Comparison of ENCODE assay signal across 14 cellular contexts in genomic region chr16:72848045-72848410, GRCh38.
DNase-seq lines count a peak whose midpoint lies in the region; ATAC-seq, FAIRE-seq and TF ChIP-seq lines count a peak whose summit lies in the region.
"Had no signal": no experiment of that assay in that cellular context is flagged by ENCODE, and none has a peak within 500 bp of the region (broad histone marks: within the 10 kb centered on the region; RNA-seq: fewer than 3 reads in every experiment).

No MANE protein-coding gene starts in this region.

- no peak for TF ChIP-seq EP300 in HepG2 (IDR thresholded peaks at IDR 0.05; ENCODE audit: low read depth in 2 of 2, low read length in 2 of 2)
- no peak for TF ChIP-seq EP300 in HepG2 (CRISPR knock-in tag; IDR thresholded peaks at IDR 0.05; ENCODE audit: borderline replicate concordance)

- TF ChIP-seq RAD21 in HepG2 (CRISPR knock-in tag; IDR thresholded peaks at IDR 0.05), result no peak

- H3K4me1 ChIP-seq in right lobe of liver, result peaks cover 0 to 21% (median 6%) of the 10 kb centered on the region in 4 donors
- H3K4me1 ChIP-seq in HepG2 (ENCODE audit: insufficient read depth, low read length), result no peaks in the 10 kb centered on the region
- H3K4me1 ChIP-seq in esophagus squamous epithelium, result peaks cover 11 to 40% (median 15%) of the 10 kb centered on the region in 3 donors
- H3K4me1 ChIP-seq in pancreas, result peaks cover 0 to 10% (median 7%) of the 10 kb centered on the region in 3 donors

- H3K9me3 ChIP-seq in right lobe of liver, result no peaks in the 10 kb centered on the region
- H3K9me3 ChIP-seq in HepG2 (ENCODE audit: low read length), result no peaks in the 10 kb centered on the region
- no peaks in the 10 kb centered on the region for H3K9me3 ChIP-seq in esophagus squamous epithelium
- no peaks in the 10 kb centered on the region for H3K9me3 ChIP-seq in pancreas

- no peak overlapping the region for H2AFZ ChIP-seq in HepG2 (ENCODE audit: low read length)

- H3K4me3 ChIP-seq in right lobe of liver (peak overlapping the region in 1 of 3 donors; percentile 27), HepG2 (replicated peaks in 1 of 3; ENCODE audit: insufficient read depth in 1 of 3, low read depth in 2 of 3, low read length in 3 of 3) (no peak overlapping the region), esophagus squamous epithelium (no peak overlapping the region), pancreas (no peak overlapping the region)
- H3K4me3 ChIP-seq: SK-N-MC had no signal

- H3K27ac ChIP-seq in right lobe of liver, result peak overlapping the region; percentile 24 to 79 (median 51)
- H3K27ac ChIP-seq in HepG2 (ENCODE audit: extremely low read length, insufficient read depth, low read length), result no peak overlapping the region
- peak overlapping the region; percentile 37 to 79 (median 62) for H3K27ac ChIP-seq in esophagus squamous epithelium
- H3K27ac ChIP-seq in pancreas, result peak overlapping the region in 2 of 4 donors; percentile 46 to 77
- H3K27ac ChIP-seq: SK-N-MC had no signal

- FAIRE-seq in HepG2 (lab: Jason Lieb, UNC), result no peak
- no peak for FAIRE-seq in pancreas (lab: Jason Lieb, UNC)
- FAIRE-seq: endometrium, GM12892 had no signal

- no peak overlapping the region for H3K9ac ChIP-seq in HepG2 (ENCODE audit: insufficient read depth, low read depth, low read length)

- BruUV-seq in HepG2 (replicated peaks; lab: Mats Ljungman, UMichigan), result no TSS peak

- CTCF ChIA-PET in HepG2 (lab: Yijun Ruan, JAX; ENCODE audit: low intra/inter-chr PET ratio, low total read pairs), result no interaction called here

- H3K4me2 ChIP-seq in HepG2 (ENCODE audit: low read depth, low read length), result no peak overlapping the region

- intact Hi-C loops in right lobe of liver (cut with DNase I) (loop anchor here in 1 of 2 donors (10.0 kb wide), 1 partner anchor 187 kb away; no protein-coding TSS in a partner anchor), HepG2 (cut with micrococcal nuclease; ENCODE audit: unreplicated experiment) (no loop called here), esophagus squamous epithelium (cut with DNase I) (no loop called here), pancreas (cut with DNase I) (no loop called here)

- no peak for DNase-seq in right lobe of liver
- DNase-seq in HepG2 (ENCODE audit: low spot score), result no peak
- DNase-seq in esophagus squamous epithelium (lab: John Stamatoyannopoulos, UW), result no peak
- no peak for DNase-seq in pancreas
- no peak for DNase-seq in GM19238 (ENCODE audit: insufficient read length, low spot score)
- DNase-seq in G401 (ENCODE audit: low spot score), result no peak
- DNase-seq in effector CD8-positive, alpha-beta T cell (lab: John Stamatoyannopoulos, UW), result no peak
- DNase-seq: DND-41; NCI-H1417 treated with DMSO at 0.1 percent for 48 hours; stimulated activated CD4-positive, alpha-beta T cell treated with anti-CD3 and anti-CD28 coated beads, Interleukin-12 subunit alpha, Interleukin-12 subunit beta, amount 100 ng/mL, for 4 hours had no signal

- peaks cover 2% of the 10 kb centered on the region for H3K79me2 ChIP-seq in HepG2 (ENCODE audit: insufficient read depth, low read length)

- in situ Hi-C loops in HepG2 (cut with HindIII; ENCODE audit: extremely low pct_ligation_motif_present, low pct_unique_long_range_greater_than_20kb) (loop anchor here (25.0 kb wide), 1 partner anchor 336 kb away; no protein-coding TSS in a partner anchor), G401 (cut with HindIII; ENCODE audit: low sequenced_read_pairs) (no loop called here)

- 18% methylated on average over 2 of the region's 9 CpGs for whole genome bisulfite sequencing in right lobe of liver (ENCODE audit: insufficient coverage, low coverage, low lambda C conversion rate, missing lambda C conversion rate)
- 97% methylated on average over 9 of the region's 9 CpGs for WGBS in HepG2 (ENCODE audit: low lambda C conversion rate)
- WGBS in esophagus squamous epithelium, 2 donors, result 86 to 90% methylated on average over 5 to 7 of the region's 9 CpGs
- WGBS in pancreas, 2 donors, result 72 to 74% methylated on average over 9 of the region's 9 CpGs

- H3K36me3 ChIP-seq in right lobe of liver (no peaks in the 10 kb centered on the region), HepG2 (replicated peaks in 1 of 2; ENCODE audit: control insufficient read depth in 1 of 2, insufficient read depth in 2 of 2, low read length in 2 of 2) (peaks cover 8 to 43% of the 10 kb centered on the region in 2 experiments), esophagus squamous epithelium (no peaks in the 10 kb centered on the region), pancreas (no peaks in the 10 kb centered on the region)

- peak; percentile 56 to 68 (median 62) for ATAC-seq in right lobe of liver
- no peak for ATAC-seq in HepG2
- ATAC-seq in pancreas, result peak; percentile 22 to 44 (median 34)
- ATAC-seq in HG02678 (IDR thresholded peaks at IDR 0.05; ENCODE audit: unreplicated experiment), result no peak

- no peak for TF ChIP-seq CTCF in right lobe of liver (IDR thresholded peaks at IDR 0.05)
- no peak for TF ChIP-seq CTCF in HepG2 (CRISPR knock-in tag; IDR thresholded peaks at IDR 0.05)
- no peak for TF ChIP-seq CTCF in esophagus squamous epithelium (IDR thresholded peaks at IDR 0.05)
- no peak for TF ChIP-seq CTCF in pancreas (IDR thresholded peaks at IDR 0.05)

- TF ChIP-seq POLR2A in right lobe of liver (IDR thresholded peaks at IDR 0.05) (no peak), HepG2 (IDR thresholded peaks at IDR 0.05; ENCODE audit: insufficient read depth in 1 of 2, low read depth in 2 of 2, low read length in 2 of 2) (no peak), esophagus squamous epithelium (IDR thresholded peaks at IDR 0.05) (no peak)

- no peaks in the 10 kb centered on the region for H3K27me3 ChIP-seq in right lobe of liver
- no peaks in the 10 kb centered on the region for H3K27me3 ChIP-seq in HepG2 (ENCODE audit: control insufficient read depth in 1 of 2, insufficient read depth in 2 of 2, low read length in 2 of 2)
- H3K27me3 ChIP-seq in esophagus squamous epithelium, result no peaks in the 10 kb centered on the region
- no peaks in the 10 kb centered on the region for H3K27me3 ChIP-seq in pancreas

- H4K20me1 ChIP-seq in HepG2 (ENCODE audit: insufficient read depth, low read length), result peaks cover 4% of the 10 kb centered on the region; the same call in 1 of the 2 replicates

- POLR2A ChIA-PET in HepG2 (lab: Yijun Ruan, JAX), result no interaction called here

TF ChIP-seq in HepG2, 621 proteins besides CTCF, POLR2A, EP300 and RAD21 (continues in another document):
- TF ChIP-seq PRMT3 (CRISPR knock-in tag; IDR thresholded peaks at IDR 0.05; ENCODE audit: borderline replicate concordance, low read depth), result no peak
- TF ChIP-seq MZF1 (CRISPR knock-in tag; IDR thresholded peaks at IDR 0.05; ENCODE audit: borderline replicate concordance), result no peak
- TF ChIP-seq KDM4B (CRISPR knock-in tag; IDR thresholded peaks at IDR 0.05), result no peak
- TF ChIP-seq ARNT (IDR thresholded peaks at IDR 0.05), result no peak
- no peak for TF ChIP-seq PBX2 (CRISPR knock-in tag; IDR thresholded peaks at IDR 0.05)
- no peak for TF ChIP-seq ZSCAN21 (CRISPR knock-in tag; IDR thresholded peaks at IDR 0.05; ENCODE audit: borderline replicate concordance)
- TF ChIP-seq IKZF5 (CRISPR knock-in tag; IDR thresholded peaks at IDR 0.05), result no peak
- TF ChIP-seq IRF1 (CRISPR knock-in tag; IDR thresholded peaks at IDR 0.05; ENCODE audit: low read depth), result no peak
- no peak for TF ChIP-seq FOXJ3 (CRISPR knock-in tag; IDR thresholded peaks at IDR 0.05; ENCODE audit: borderline replicate concordance)
- TF ChIP-seq SKIL (CRISPR knock-in tag; IDR thresholded peaks at IDR 0.05; ENCODE audit: borderline replicate concordance), result no peak
- TF ChIP-seq KLF9 (CRISPR knock-in tag; IDR thresholded peaks at IDR 0.05; ENCODE audit: low read depth), result no peak

Comparison
In these comparisons a context has a peak if more than half of its experiments do, and no peak if none do; other contexts are left out.
1. ATAC-seq: peak in right lobe of liver (4 of 4) and pancreas (4 of 4); none in HepG2 (single experiment) and HG02678 (single experiment).